Comparison of ENCODE assay signal across 8 cellular contexts in genomic region chr11:64317961-64318693, GRCh38. TPM values are rescaled to one million over a fixed set of nuclear protein-coding genes. Genes with fewer than 3 reads are reported as not detected.
DNase-seq lines count a peak whose midpoint lies in the region; ATAC-seq and TF ChIP-seq lines count a peak whose summit lies in the region.

Gene PRDX5 (plus strand): TSS chr11:64318121. CDS start chr11:64318216, 95 bp downstream.

- H3K4me1 ChIP-seq in adrenal gland (replicated peaks in 1 of 2): peaks cover 10 to 20% of the 10 kb centered on the region in 2 donors

- H3K9me3 ChIP-seq in adrenal gland (replicated peaks in 1 of 3): no peaks in the 10 kb centered on the region

- peak within 1 kb of the TSS; percentile 87 to 100 (median 98) for H3K27ac ChIP-seq in adrenal gland

- no peaks in the 10 kb centered on the region for H3K9me3 Mint-ChIP-seq in type B pancreatic cell

- DNase-seq in GM13976 (ENCODE audit: low spot score): peak; percentile 97
- DNase-seq in NCI-H146 treated with DMSO at 0.1 percent for 48 hours (lab: John Stamatoyannopoulos, UW; ENCODE audit: unreplicated experiment): peak; percentile 90
- peak; percentile 89 to 99 (median 92) for DNase-seq in T-helper 1 cell
- DNase-seq in adrenal gland: peak; percentile 96 to 99 (median 98)
- peak; percentile 99 for DNase-seq in cardiac septum (ENCODE audit: low spot score)
- peak; percentile 98 for DNase-seq in pons (ENCODE audit: low spot score)
- DNase-seq in type B pancreatic cell (ENCODE audit: extremely low spot score, unreplicated experiment): peak; percentile 93

- H3K27ac Mint-ChIP-seq in type B pancreatic cell: peak within 1 kb of the TSS; percentile 100

- TF ChIP-seq CTCF in GM13976 (IDR thresholded peaks at IDR 0.05; ENCODE audit: borderline replicate concordance, control extremely low read depth, extremely low read depth, insufficient read depth, missing control alignments): peak; percentile 54
- TF ChIP-seq CTCF in adrenal gland (IDR thresholded peaks at IDR 0.05): peak in 5 of 6 experiments; percentile 41 to 49 (median 45)
- peak; percentile 30 for TF ChIP-seq CTCF in type B pancreatic cell (conservative IDR thresholded peaks at IDR 0.05)

- no peaks in the 10 kb centered on the region for H3K27me3 Mint-ChIP-seq in type B pancreatic cell

- H3K4me1 Mint-ChIP-seq in type B pancreatic cell (ENCODE audit: unreplicated experiment): peaks cover 21% of the 10 kb centered on the region

- intact Hi-C loops in adrenal gland (cut with DNase I): no loop called here
- intact Hi-C loops in cardiac septum (cut with DNase I): loop anchor here (2.0 kb wide), 2 partner anchors 25 to 41 kb away; partner anchors contain the start of gene RPS6KA4

- 0 to 2% (median 1%) methylated on average over 17 to 57 of the region's 57 CpGs for WGBS in adrenal gland, 4 donors

- peaks cover 9% of the 10 kb centered on the region for H3K36me3 Mint-ChIP-seq in type B pancreatic cell

- ATAC-seq in HG02852 (IDR thresholded peaks at IDR 0.05; ENCODE audit: unreplicated experiment): peak; percentile 74

- peaks cover 0 to 36% of the 10 kb centered on the region in 2 donors for H3K36me3 ChIP-seq in adrenal gland (replicated peaks in 1 of 2)

- H3K27me3 ChIP-seq in adrenal gland: no peaks in the 10 kb centered on the region

- peak; percentile 91 to 96 for TF ChIP-seq POLR2A in adrenal gland (IDR thresholded peaks at IDR 0.05)

- peak within 1 kb of the TSS; percentile 97 for H3K4me3 Mint-ChIP-seq in type B pancreatic cell

- in situ Hi-C loops in GM13976 (cut with MboI; ENCODE audit: low sequenced_read_pairs, unreplicated experiment): no loop called here

- peak within 1 kb of the TSS; percentile 41 to 92 (median 79) for H3K4me3 ChIP-seq in adrenal gland

RNA-seq across cellular contexts. Expression of gene PRDX5, which starts in this region (rescaled TPM):
- 100 to 1,000 TPM; 324 to 684 (median 429) TPM for total RNA-seq in adrenal gland
- polyA plus RNA-seq in adrenal gland: 100 to 1,000 TPM; 403 to 713 (median 555) TPM
- total RNA-seq in cardiac septum: 208 TPM
- total RNA-seq in type B pancreatic cell (ENCODE audit: low replicate concordance): 166 and 227 TPM in 2 replicates

Comparison
In these comparisons a context has a peak if more than half of its experiments do, and no peak if none do; other contexts are left out.
1. Peak in every context shown above with its lines: DNase-seq, ATAC-seq, H3K4me3 ChIP-seq and H3K27ac ChIP-seq.